In the genomic region with DNA sequence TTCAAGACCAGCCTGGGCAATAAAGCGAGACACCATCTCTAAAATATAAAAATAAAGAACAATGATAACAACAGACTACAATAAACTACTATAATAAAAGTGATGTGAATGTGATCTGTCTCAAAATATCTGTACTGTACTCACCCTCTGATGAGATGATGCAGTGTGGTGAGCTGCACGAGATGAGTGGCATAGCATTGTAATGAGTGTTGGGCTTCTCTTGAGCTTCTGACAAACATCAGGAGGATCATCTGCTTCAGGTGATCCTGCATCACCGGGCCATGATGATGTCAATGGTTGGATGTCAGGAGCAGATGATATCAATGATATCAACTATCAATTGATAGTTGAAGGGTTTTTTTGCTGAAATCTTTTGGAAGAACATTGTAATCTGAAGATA, we compare ENCODE assay signal across 25 cellular contexts.
"Had no signal": no experiment of that assay in that cellular context is flagged by ENCODE, and none has a peak within 500 bp of the region (broad histone marks: within the 10 kb centered on the region; RNA-seq: fewer than 3 reads in every experiment).

No MANE protein-coding gene starts in this region.

- H3K4me1 Mint-ChIP-seq: activated naive CD8-positive, alpha-beta T cell treated with anti-CD3 and anti-CD28 coated beads, Interleukin-2, amount 10 ng/mL, durations not matched to agents 7 days and 5 days; naive thymus-derived CD4-positive, alpha-beta T cell had no signal

- H3K27me3 ChIP-seq: brain microvascular endothelial cell, pancreas, testis, transverse colon had no signal

- H3K36me3 ChIP-seq: brain microvascular endothelial cell, pancreas, prostate gland, transverse colon had no signal

- H3K36me3 Mint-ChIP-seq: activated naive CD8-positive, alpha-beta T cell treated with anti-CD3 and anti-CD28 coated beads, Interleukin-2, amount 10 ng/mL, durations not matched to agents 7 days and 5 days; naive thymus-derived CD4-positive, alpha-beta T cell had no signal

- DNase-seq: activated CD4-positive, alpha-beta T cell treated with anti-CD3 and anti-CD28 coated beads, Interleukin-2, amount 10 ng/mL, durations not matched to agents 24 days and 14 days; activated CD8-positive, alpha-beta T cell treated with anti-CD3 and anti-CD28 coated beads for 36 hours; activated effector memory CD4-positive, alpha-beta T cell treated with Interleukin-2 at 50 U/mL for 16 hours; activated naive CD4-positive, alpha-beta T cell treated with Interleukin-2 at 50 U/mL for 16 hours; activated naive CD8-positive, alpha-beta T cell treated with anti-CD3 and anti-CD28 coated beads, Interleukin-2, amount 10 ng/mL, durations not matched to agents 7 days and 5 days; activated T-cell treated with anti-CD3 and anti-CD28 coated beads, Interleukin-2, amount 50 U/mL, for 48 hours; amniotic stem cell; brain microvascular endothelial cell; cortex of kidney; effector memory CD8-positive, alpha-beta T cell; left ventricle myocardium superior; mammary epithelial cell; naive thymus-derived CD4-positive, alpha-beta T cell; nucleus accumbens; pancreas; retina; small intestine; stimulated activated CD4-positive, alpha-beta T cell treated with anti-CD3 and anti-CD28 coated beads, Interleukin-15, amount 100 ng/mL, for 24 hours; stimulated activated CD4-positive, alpha-beta T cell treated with anti-CD3 and anti-CD28 coated beads, Interleukin-2, amount 100 ng/mL, for 24 hours; stimulated activated naive CD8-positive, alpha-beta T cell treated with anti-CD3 and anti-CD28 coated beads, Interleukin-15, Interleukin-2, amounts not matched to agents 100 U/mL and 50 U/mL, for 24 hours; testis; transverse colon had no signal

- H3K4me3 ChIP-seq: pancreas, prostate gland, testis, transverse colon had no signal

- H3K9me3 ChIP-seq: pancreas, prostate gland, testis, transverse colon had no signal

- H3K27me3 Mint-ChIP-seq: activated CD4-positive, alpha-beta T cell treated with anti-CD3 and anti-CD28 coated beads, Interleukin-2, amount 10 ng/mL, durations not matched to agents 24 days and 14 days had no signal

- H3K27ac ChIP-seq: brain microvascular endothelial cell, pancreas, prostate gland, testis, transverse colon, VCaP had no signal

- H3K4me3 Mint-ChIP-seq: activated CD4-positive, alpha-beta T cell treated with anti-CD3 and anti-CD28 coated beads, Interleukin-2, amount 10 ng/mL, durations not matched to agents 24 days and 14 days; activated CD8-positive, alpha-beta T cell treated with anti-CD3 and anti-CD28 coated beads for 36 hours; activated naive CD8-positive, alpha-beta T cell treated with anti-CD3 and anti-CD28 coated beads, Interleukin-2, amount 10 ng/mL, durations not matched to agents 7 days and 5 days; effector memory CD8-positive, alpha-beta T cell; naive thymus-derived CD4-positive, alpha-beta T cell had no signal

- H3K27ac Mint-ChIP-seq: activated CD4-positive, alpha-beta T cell treated with anti-CD3 and anti-CD28 coated beads, Interleukin-2, amount 10 ng/mL, durations not matched to agents 24 days and 14 days; activated CD8-positive, alpha-beta T cell treated with anti-CD3 and anti-CD28 coated beads for 36 hours; activated naive CD8-positive, alpha-beta T cell treated with anti-CD3 and anti-CD28 coated beads, Interleukin-2, amount 10 ng/mL, durations not matched to agents 7 days and 5 days; effector memory CD8-positive, alpha-beta T cell; naive thymus-derived CD4-positive, alpha-beta T cell had no signal

- H3K9me3 Mint-ChIP-seq: activated CD4-positive, alpha-beta T cell treated with anti-CD3 and anti-CD28 coated beads, Interleukin-2, amount 10 ng/mL, durations not matched to agents 24 days and 14 days; activated CD8-positive, alpha-beta T cell treated with anti-CD3 and anti-CD28 coated beads for 36 hours; activated naive CD8-positive, alpha-beta T cell treated with anti-CD3 and anti-CD28 coated beads, Interleukin-2, amount 10 ng/mL, durations not matched to agents 7 days and 5 days; effector memory CD8-positive, alpha-beta T cell; naive thymus-derived CD4-positive, alpha-beta T cell had no signal

- ATAC-seq: activated CD8-positive, alpha-beta T cell treated with anti-CD3 and anti-CD28 coated beads for 36 hours; effector memory CD8-positive, alpha-beta T cell; left ventricle myocardium superior; naive thymus-derived CD4-positive, alpha-beta T cell; pancreas; sciatic nerve; stimulated activated naive CD8-positive, alpha-beta T cell treated with anti-CD3 and anti-CD28 coated beads, Interleukin-15, Interleukin-2, amounts not matched to agents 100 U/mL and 50 U/mL, for 24 hours had no signal

- H3K4me1 ChIP-seq: pancreas, prostate gland, testis, transverse colon had no signal
